ENCODE assay signal across 10 cellular contexts in genomic region chr13:110415669-110416068, GRCh38.
A peak's percentile ranks its signal among the peaks of the same experiment; 100 is the strongest.
DNase-seq lines count a peak whose midpoint lies in the region; ATAC-seq and TF ChIP-seq lines count a peak whose summit lies in the region.
"Had no signal": no experiment of that assay in that cellular context is flagged by ENCODE, and none has a peak within 500 bp of the region (broad histone marks: within the 10 kb centered on the region; RNA-seq: fewer than 3 reads in every experiment).

No MANE protein-coding gene starts in this region.

- POLR2A ChIA-PET in PC-3 (lab: Charles Lee; ENCODE audit: unreplicated experiment): no interaction called here
- POLR2A ChIA-PET in naive thymus-derived CD8-positive, alpha-beta T cell (lab: Charles Lee): no interaction called here

- TF ChIP-seq CTCF in PC-3 (conservative IDR thresholded peaks at IDR 0.05; ENCODE audit: low read depth, low read length): 0 out of 2 replicates have a peak, but pooled peaks have one; percentile 21

- no peak overlapping the region for H3K4me3 ChIP-seq in GM23248
- H3K4me3 ChIP-seq in PC-3 (ENCODE audit: low read length): no peak overlapping the region
- H3K4me3 ChIP-seq in esophagus (ENCODE audit: low read depth in 1 of 2, low read length in 2 of 2): no peak overlapping the region

- intact Hi-C loops in PC-3 (cut with micrococcal nuclease): no loop called here

- H3K9ac ChIP-seq in GM23248 (peak overlapping the region; percentile 78), PC-3 (ENCODE audit: low read length) (no peak overlapping the region)

- no peaks in the 10 kb centered on the region for H3K9me3 Mint-ChIP-seq in naive thymus-derived CD8-positive, alpha-beta T cell
- H3K9me3 Mint-ChIP-seq: neural crest cell had no signal

- peaks cover 0 to 3% (median 1%) of the 10 kb centered on the region in 4 donors for H3K4me1 Mint-ChIP-seq in naive thymus-derived CD8-positive, alpha-beta T cell

- H2AFZ ChIP-seq in GM23248: no peak overlapping the region
- H2AFZ ChIP-seq in PC-3 (ENCODE audit: low read length): no peak overlapping the region

- 73 to 79% methylated on average over 8 of the region's 8 CpGs for WGBS in GM23248 (ENCODE audit: low coverage in 1 of 2, low lambda C conversion rate in 2 of 2, missing lambda C conversion rate in 2 of 2), 2 experiments
- 73 to 76% methylated on average over 8 of the region's 8 CpGs for WGBS in esophagus, 2 donors

- peaks cover 41% of the 10 kb centered on the region for H3K4me1 ChIP-seq in GM23248 (ENCODE audit: insufficient read depth)
- H3K4me1 ChIP-seq in PC-3 (ENCODE audit: insufficient read depth, low read length): peaks cover 15% of the 10 kb centered on the region
- H3K4me1 ChIP-seq in esophagus (ENCODE audit: control insufficient read depth in 2 of 2, insufficient read depth in 2 of 2, low read length in 1 of 2): peaks cover 0 to 3% of the 10 kb centered on the region in 2 donors

- no peak overlapping the region for H3K4me3 Mint-ChIP-seq in naive thymus-derived CD8-positive, alpha-beta T cell
- H3K4me3 Mint-ChIP-seq: neural crest cell had no signal

- ATAC-seq in PC-3: no peak
- ATAC-seq in naive thymus-derived CD8-positive, alpha-beta T cell: no peak
- ATAC-seq in HG02610 (IDR thresholded peaks at IDR 0.05; ENCODE audit: unreplicated experiment): no peak
- ATAC-seq in HG03280 (IDR thresholded peaks at IDR 0.05; ENCODE audit: unreplicated experiment): no peak

- H3F3A ChIP-seq in GM23248 (ENCODE audit: insufficient read depth) (peaks cover 47% of the 10 kb centered on the region), PC-3 (ENCODE audit: low read length, unreplicated experiment) (no peaks in the 10 kb centered on the region)

- H3K27me3 Mint-ChIP-seq in naive thymus-derived CD8-positive, alpha-beta T cell: peaks cover 53 to 100% (median 74%) of the 10 kb centered on the region in 5 donors

- H3K9me2 ChIP-seq in GM23248 (ENCODE audit: insufficient read depth) (no peaks in the 10 kb centered on the region), PC-3 (replicated peaks; ENCODE audit: low read length) (no peaks in the 10 kb centered on the region)

- no TSS peak for BruUV-seq in PC-3 (replicated peaks; lab: Mats Ljungman, UMichigan)

- no peak overlapping the region for H3K27ac Mint-ChIP-seq in naive thymus-derived CD8-positive, alpha-beta T cell

- DNase-seq in GM23248 (peak; percentile 49), PC-3 (peak; percentile 38), putamen (ENCODE audit: low spot score) (peak; percentile 41), NCI-H748 (lab: John Stamatoyannopoulos, UW; ENCODE audit: unreplicated experiment) (no peak)
- no peak for DNase-seq in naive thymus-derived CD8-positive, alpha-beta T cell
- DNase-seq: T1000 had no signal

- peak overlapping the region; percentile 98 for H3K4me2 ChIP-seq in GM23248 (ENCODE audit: unreplicated experiment)
- no peak overlapping the region for H3K4me2 ChIP-seq in PC-3 (ENCODE audit: low read length)

- no peaks in the 10 kb centered on the region for H4K20me1 ChIP-seq in GM23248 (ENCODE audit: insufficient read depth)
- no peaks in the 10 kb centered on the region for H4K20me1 ChIP-seq in PC-3 (ENCODE audit: low read length)

- H3K79me2 ChIP-seq in GM23248 (ENCODE audit: insufficient read depth) (no peaks in the 10 kb centered on the region), PC-3 (ENCODE audit: low read length) (no peaks in the 10 kb centered on the region)

- in situ Hi-C loops in GM23248 (cut with MboI): loop anchor here (10.0 kb wide), 1 partner anchor 181 kb away; no protein-coding TSS in a partner anchor

- no peaks in the 10 kb centered on the region for H3K36me3 Mint-ChIP-seq in naive thymus-derived CD8-positive, alpha-beta T cell

- H3K36me3 ChIP-seq in GM23248 (ENCODE audit: low read depth) (no peaks in the 10 kb centered on the region), PC-3 (ENCODE audit: low read depth, low read length) (no peaks in the 10 kb centered on the region), esophagus (ENCODE audit: control insufficient read depth in 2 of 2, insufficient read depth in 2 of 2, low read length in 1 of 2) (no peaks in the 10 kb centered on the region)

- H3K27me3 ChIP-seq in GM23248 (replicated peaks; ENCODE audit: insufficient read depth) (no peaks in the 10 kb centered on the region), PC-3 (ENCODE audit: low read length) (no peaks in the 10 kb centered on the region), esophagus (ENCODE audit: control insufficient read depth in 1 of 2, insufficient read depth in 2 of 2, low read length in 2 of 2) (no peaks in the 10 kb centered on the region)

- H3K9me3 ChIP-seq in GM23248 (ENCODE audit: low read depth) (no peaks in the 10 kb centered on the region), PC-3 (ENCODE audit: low read length) (no peaks in the 10 kb centered on the region), esophagus (ENCODE audit: control insufficient read depth in 2 of 2, insufficient read depth in 1 of 2, low read depth in 1 of 2, low read length in 1 of 2) (no peaks in the 10 kb centered on the region)

- H3K27ac ChIP-seq in GM23248: peak overlapping the region; percentile 80
- no peak overlapping the region for H3K27ac ChIP-seq in PC-3 (ENCODE audit: low read length)
- peak overlapping the region; percentile 34 to 50 for H3K27ac ChIP-seq in esophagus (ENCODE audit: low read depth in 2 of 2, low read length in 1 of 2)

- CTCF ChIA-PET in PC-3 (lab: Charles Lee): no interaction called here

Comparison
In these comparisons a context has a peak if more than half of its experiments do, and no peak if none do; other contexts are left out.
1. DNase-seq: peak in GM23248 (single experiment), PC-3 (single experiment) and putamen (single experiment); none in naive thymus-derived CD8-positive, alpha-beta T cell (0 of 10) and NCI-H748 (single experiment).